In the genomic region with DNA sequence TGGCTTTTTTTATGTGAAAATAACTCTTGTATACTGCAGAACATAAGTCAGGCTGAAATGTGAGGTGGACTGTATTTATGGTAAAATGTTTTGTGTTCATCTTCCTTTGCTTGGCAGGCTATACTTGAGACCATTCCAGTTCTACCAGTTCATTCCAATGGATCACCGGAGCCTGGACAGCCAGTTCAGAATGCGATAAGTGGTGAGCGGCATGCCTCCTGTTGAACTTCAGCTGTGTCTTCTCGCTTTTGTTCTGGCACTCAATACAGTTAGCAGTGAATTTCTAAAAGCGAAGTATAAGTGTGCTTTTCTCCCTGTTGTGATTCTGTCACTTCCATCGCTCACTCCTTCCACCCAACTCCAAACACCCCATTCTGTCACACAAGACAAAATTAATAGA, we compare ENCODE assay signal across 1 cellular context.
TF ChIP-seq lines count a peak whose summit lies in the region.

No MANE protein-coding gene starts in this region.

TF ChIP-seq in GM23338, 12 proteins besides CTCF, POLR2A, EP300 and RAD21 (continued from another document):
- TF ChIP-seq, protein P1, sequence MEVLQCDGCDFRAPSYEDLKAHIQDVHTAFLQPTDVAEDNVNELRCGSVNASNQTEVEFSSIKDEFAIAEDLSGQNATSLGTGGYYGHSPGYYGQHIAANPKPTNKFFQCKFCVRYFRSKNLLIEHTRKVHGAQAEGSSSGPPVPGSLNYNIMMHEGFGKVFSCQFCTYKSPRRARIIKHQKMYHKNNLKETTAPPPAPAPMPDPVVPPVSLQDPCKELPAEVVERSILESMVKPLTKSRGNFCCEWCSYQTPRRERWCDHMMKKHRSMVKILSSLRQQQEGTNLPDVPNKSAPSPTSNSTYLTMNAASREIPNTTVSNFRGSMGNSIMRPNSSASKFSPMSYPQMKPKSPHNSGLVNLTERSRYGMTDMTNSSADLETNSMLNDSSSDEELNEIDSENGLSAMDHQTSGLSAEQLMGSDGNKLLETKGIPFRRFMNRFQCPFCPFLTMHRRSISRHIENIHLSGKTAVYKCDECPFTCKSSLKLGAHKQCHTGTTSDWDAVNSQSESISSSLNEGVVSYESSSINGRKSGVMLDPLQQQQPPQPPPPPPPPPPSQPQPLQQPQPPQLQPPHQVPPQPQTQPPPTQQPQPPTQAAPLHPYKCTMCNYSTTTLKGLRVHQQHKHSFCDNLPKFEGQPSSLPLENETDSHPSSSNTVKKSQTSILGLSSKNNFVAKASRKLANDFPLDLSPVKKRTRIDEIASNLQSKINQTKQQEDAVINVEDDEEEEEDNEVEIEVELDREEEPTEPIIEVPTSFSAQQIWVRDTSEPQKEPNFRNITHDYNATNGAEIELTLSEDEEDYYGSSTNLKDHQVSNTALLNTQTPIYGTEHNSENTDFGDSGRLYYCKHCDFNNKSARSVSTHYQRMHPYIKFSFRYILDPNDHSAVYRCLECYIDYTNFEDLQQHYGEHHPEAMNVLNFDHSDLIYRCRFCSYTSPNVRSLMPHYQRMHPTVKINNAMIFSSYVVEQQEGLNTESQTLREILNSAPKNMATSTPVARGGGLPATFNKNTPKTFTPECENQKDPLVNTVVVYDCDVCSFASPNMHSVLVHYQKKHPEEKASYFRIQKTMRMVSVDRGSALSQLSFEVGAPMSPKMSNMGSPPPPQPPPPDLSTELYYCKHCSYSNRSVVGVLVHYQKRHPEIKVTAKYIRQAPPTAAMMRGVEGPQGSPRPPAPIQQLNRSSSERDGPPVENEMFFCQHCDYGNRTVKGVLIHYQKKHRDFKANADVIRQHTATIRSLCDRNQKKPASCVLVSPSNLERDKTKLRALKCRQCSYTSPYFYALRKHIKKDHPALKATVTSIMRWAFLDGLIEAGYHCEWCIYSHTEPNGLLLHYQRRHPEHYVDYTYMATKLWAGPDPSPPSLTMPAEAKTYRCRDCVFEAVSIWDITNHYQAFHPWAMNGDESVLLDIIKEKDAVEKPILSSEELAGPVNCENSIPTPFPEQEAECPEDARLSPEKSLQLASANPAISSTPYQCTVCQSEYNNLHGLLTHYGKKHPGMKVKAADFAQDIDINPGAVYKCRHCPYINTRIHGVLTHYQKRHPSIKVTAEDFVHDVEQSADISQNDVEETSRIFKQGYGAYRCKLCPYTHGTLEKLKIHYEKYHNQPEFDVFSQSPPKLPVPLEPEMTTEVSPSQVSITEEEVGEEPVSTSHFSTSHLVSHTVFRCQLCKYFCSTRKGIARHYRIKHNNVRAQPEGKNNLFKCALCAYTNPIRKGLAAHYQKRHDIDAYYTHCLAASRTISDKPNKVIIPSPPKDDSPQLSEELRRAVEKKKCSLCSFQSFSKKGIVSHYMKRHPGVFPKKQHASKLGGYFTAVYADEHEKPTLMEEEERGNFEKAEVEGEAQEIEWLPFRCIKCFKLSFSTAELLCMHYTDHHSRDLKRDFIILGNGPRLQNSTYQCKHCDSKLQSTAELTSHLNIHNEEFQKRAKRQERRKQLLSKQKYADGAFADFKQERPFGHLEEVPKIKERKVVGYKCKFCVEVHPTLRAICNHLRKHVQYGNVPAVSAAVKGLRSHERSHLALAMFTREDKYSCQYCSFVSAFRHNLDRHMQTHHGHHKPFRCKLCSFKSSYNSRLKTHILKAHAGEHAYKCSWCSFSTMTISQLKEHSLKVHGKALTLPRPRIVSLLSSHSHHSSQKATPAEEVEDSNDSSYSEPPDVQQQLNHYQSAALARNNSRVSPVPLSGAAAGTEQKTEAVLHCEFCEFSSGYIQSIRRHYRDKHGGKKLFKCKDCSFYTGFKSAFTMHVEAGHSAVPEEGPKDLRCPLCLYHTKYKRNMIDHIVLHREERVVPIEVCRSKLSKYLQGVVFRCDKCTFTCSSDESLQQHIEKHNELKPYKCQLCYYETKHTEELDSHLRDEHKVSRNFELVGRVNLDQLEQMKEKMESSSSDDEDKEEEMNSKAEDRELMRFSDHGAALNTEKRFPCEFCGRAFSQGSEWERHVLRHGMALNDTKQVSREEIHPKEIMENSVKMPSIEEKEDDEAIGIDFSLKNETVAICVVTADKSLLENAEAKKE (CRISPR knock-in tag; IDR thresholded peaks at IDR 0.05): no peak
- no peak for TF ChIP-seq EZH2phosphoT487 (IDR thresholded peaks at IDR 0.05; ENCODE audit: unreplicated experiment)
- TF ChIP-seq JUNB (IDR thresholded peaks at IDR 0.05; ENCODE audit: unreplicated experiment): no peak
- TF ChIP-seq, protein P2, sequence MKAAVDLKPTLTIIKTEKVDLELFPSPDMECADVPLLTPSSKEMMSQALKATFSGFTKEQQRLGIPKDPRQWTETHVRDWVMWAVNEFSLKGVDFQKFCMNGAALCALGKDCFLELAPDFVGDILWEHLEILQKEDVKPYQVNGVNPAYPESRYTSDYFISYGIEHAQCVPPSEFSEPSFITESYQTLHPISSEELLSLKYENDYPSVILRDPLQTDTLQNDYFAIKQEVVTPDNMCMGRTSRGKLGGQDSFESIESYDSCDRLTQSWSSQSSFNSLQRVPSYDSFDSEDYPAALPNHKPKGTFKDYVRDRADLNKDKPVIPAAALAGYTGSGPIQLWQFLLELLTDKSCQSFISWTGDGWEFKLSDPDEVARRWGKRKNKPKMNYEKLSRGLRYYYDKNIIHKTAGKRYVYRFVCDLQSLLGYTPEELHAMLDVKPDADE (IDR thresholded peaks at IDR 0.05): no peak
- TF ChIP-seq EZH2 (IDR thresholded peaks at IDR 0.05; ENCODE audit: low read depth, unreplicated experiment): no peak
TF ChIP-seq in GM23338: peak in this region for 0.
